Comparison of ENCODE assay signal across 8 cellular contexts in genomic region chr15:82197734-82198594, GRCh38.
A peak's percentile ranks its signal among the peaks of the same experiment; 100 is the strongest.
DNase-seq lines count a peak whose midpoint lies in the region; ATAC-seq lines count a peak whose summit lies in the region.

No MANE protein-coding gene starts in this region.

- no peaks in the 10 kb centered on the region for H3K9me3 ChIP-seq in mesenchymal stem cell (ENCODE audit: control insufficient read depth, low read length)

- no peak overlapping the region for H2BK120ac ChIP-seq in mesenchymal stem cell (ENCODE audit: low read depth, low read length)

- H3K9ac ChIP-seq in mesenchymal stem cell (ENCODE audit: low read length): no peak overlapping the region

- no peak overlapping the region for H3K18ac ChIP-seq in mesenchymal stem cell (ENCODE audit: low read depth in 1 of 2, low read length in 2 of 2)

- no peak overlapping the region for H3K27ac ChIP-seq in mesenchymal stem cell (ENCODE audit: low read length, poor library complexity, severe bottlenecking)

- no peak overlapping the region for H2AK5ac ChIP-seq in mesenchymal stem cell (ENCODE audit: low read length, severe bottlenecking)

- peak; percentile 63 for DNase-seq in CD1c-positive myeloid dendritic cell (ENCODE audit: extremely low spot score)
- peak; percentile 12 for DNase-seq in GM19240 (ENCODE audit: insufficient read length, low spot score)
- DNase-seq in NCI-H526 treated with DMSO at 0.1 percent for 48 hours (lab: John Stamatoyannopoulos, UW): peak; percentile 49
- peak; percentile 48 to 60 for DNase-seq in activated CD4-positive, alpha-beta T cell treated with anti-CD3 and anti-CD28 coated beads, Interleukin-2, amount 50 U/mL, for 48 hours
- peak; percentile 40 to 49 (median 42) for DNase-seq in effector memory CD8-positive, alpha-beta T cell
- peak; percentile 75 for DNase-seq in mesenchymal stem cell
- peak; percentile 6 to 38 for DNase-seq in stimulated activated CD8-positive, alpha-beta memory T cell treated with anti-CD3 and anti-CD28 coated beads, Interleukin-7, amount 100 ng/mL, for 1 hour (ENCODE audit: low read depth in 2 of 2)

- peak overlapping the region in 1 of 2 donors; percentile 13 for H3K27ac Mint-ChIP-seq in effector memory CD8-positive, alpha-beta T cell

- no peak overlapping the region for H2BK5ac ChIP-seq in mesenchymal stem cell (ENCODE audit: low read depth, low read length, poor library complexity, severe bottlenecking)

- 24% methylated on average over 7 of the region's 8 CpGs for WGBS in mesenchymal stem cell

- no peak overlapping the region for H3K23ac ChIP-seq in mesenchymal stem cell (ENCODE audit: low read length in 2 of 2)

- H3K27me3 Mint-ChIP-seq in effector memory CD8-positive, alpha-beta T cell: no peaks in the 10 kb centered on the region

- no peak overlapping the region for H3K4ac ChIP-seq in mesenchymal stem cell (ENCODE audit: low read depth in 1 of 2, low read length in 2 of 2)

- H3K4me3 ChIP-seq in mesenchymal stem cell (ENCODE audit: insufficient read depth in 1 of 2, low read depth in 1 of 2, low read length in 2 of 2): no peak overlapping the region

- peaks cover 0 to 4% of the 10 kb centered on the region in 2 donors for H3K4me1 Mint-ChIP-seq in effector memory CD8-positive, alpha-beta T cell (ENCODE audit: low read depth in 2 of 2)

- no peak overlapping the region for H3K4me2 ChIP-seq in mesenchymal stem cell (ENCODE audit: low read length, poor library complexity, severe bottlenecking)

- no peaks in the 10 kb centered on the region for H3K4me1 ChIP-seq in mesenchymal stem cell (ENCODE audit: control insufficient read depth, insufficient read depth, low read depth, low read length)

- H3K14ac ChIP-seq in mesenchymal stem cell (ENCODE audit: low read length in 2 of 2): no peak overlapping the region

- H3K27me3 ChIP-seq in mesenchymal stem cell (ENCODE audit: control insufficient read depth in 1 of 2, insufficient read depth in 1 of 2, low read length in 2 of 2): no peaks in the 10 kb centered on the region

- ATAC-seq in HG03354 (IDR thresholded peaks at IDR 0.05; ENCODE audit: poor library complexity, severe bottlenecking, unreplicated experiment): peak; percentile 86
- ATAC-seq in effector memory CD8-positive, alpha-beta T cell (replicated peaks): peak; percentile 58

- no peak overlapping the region for H4K91ac ChIP-seq in mesenchymal stem cell (ENCODE audit: low read length)

- no peaks in the 10 kb centered on the region for H3K36me3 ChIP-seq in mesenchymal stem cell (ENCODE audit: control insufficient read depth in 1 of 2, insufficient read depth in 2 of 2, low read depth in 1 of 2, low read length in 2 of 2)

- no peak overlapping the region for H2BK15ac ChIP-seq in mesenchymal stem cell (ENCODE audit: low read depth, poor library complexity, severe bottlenecking)

- no peak overlapping the region for H2BK12ac ChIP-seq in mesenchymal stem cell (ENCODE audit: low read length in 2 of 2)

- H3K9me3 Mint-ChIP-seq in effector memory CD8-positive, alpha-beta T cell: no peaks in the 10 kb centered on the region

- no peak overlapping the region for H3K4me3 Mint-ChIP-seq in effector memory CD8-positive, alpha-beta T cell

- H3K79me1 ChIP-seq in mesenchymal stem cell (replicated peaks; ENCODE audit: low read length, poor library complexity, severe bottlenecking): no peaks in the 10 kb centered on the region

- no peak overlapping the region for H2AFZ ChIP-seq in mesenchymal stem cell (ENCODE audit: low read depth, low read length)

- H3K36me3 Mint-ChIP-seq in effector memory CD8-positive, alpha-beta T cell (ENCODE audit: insufficient read depth): peaks cover 7% of the 10 kb centered on the region

- no peak overlapping the region for H4K8ac ChIP-seq in mesenchymal stem cell (ENCODE audit: low read length)

Comparison
In these comparisons a context has a peak if more than half of its experiments do, and no peak if none do; other contexts are left out.
1. DNase-seq: peak in every context shown above with its lines; median percentile 75 in mesenchymal stem cell; 63 in CD1c-positive myeloid dendritic cell; 54 in activated CD4-positive, alpha-beta T cell treated with anti-CD3 and anti-CD28 coated beads, Interleukin-2, amount 50 U/mL, for 48 hours; 49 in NCI-H526 treated with DMSO at 0.1 percent for 48 hours; 42 in effector memory CD8-positive, alpha-beta T cell; 22 in stimulated activated CD8-positive, alpha-beta memory T cell treated with anti-CD3 and anti-CD28 coated beads, Interleukin-7, amount 100 ng/mL, for 1 hour; 12 in GM19240.